In the genomic region with DNA sequence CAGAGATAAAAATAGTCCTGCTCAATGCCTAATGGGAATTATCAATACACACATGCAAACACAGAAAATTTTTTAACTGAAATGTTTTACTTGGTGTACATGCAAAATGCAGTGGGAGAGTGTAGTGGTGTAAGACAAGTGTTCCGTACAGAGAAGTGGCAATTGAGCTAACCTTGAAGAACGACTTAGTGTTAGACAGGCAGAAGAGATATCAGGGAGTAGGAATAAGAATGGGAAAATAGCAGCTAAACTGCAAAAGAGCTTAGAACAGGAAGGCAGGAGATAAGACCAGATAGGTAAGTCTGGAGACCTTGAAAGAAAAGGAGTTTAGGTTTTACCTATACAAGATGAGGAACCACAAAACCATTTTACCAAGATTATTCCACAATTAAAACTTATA, we compare ENCODE assay signal across 18 cellular contexts. TPM values are rescaled to one million over a fixed set of nuclear protein-coding genes. Genes with fewer than 3 reads are reported as not detected.
A peak's percentile ranks its signal among the peaks of the same experiment; 100 is the strongest.
DNase-seq lines count a peak whose midpoint lies in the region; ATAC-seq and TF ChIP-seq lines count a peak whose summit lies in the region.
"Had no signal": no experiment of that assay in that cellular context is flagged by ENCODE, and none has a peak within 500 bp of the region (broad histone marks: within the 10 kb centered on the region; RNA-seq: fewer than 3 reads in every experiment).

No MANE protein-coding gene starts in this region.

- no peak for TF ChIP-seq CTCF in HEK293 (tag by site-specific recombination; IDR thresholded peaks at IDR 0.05)
- no peak for TF ChIP-seq CTCF in gastrocnemius medialis (IDR thresholded peaks at IDR 0.05 in 4 of 5, conservative IDR thresholded peaks at IDR 0.05 in 1 of 5)

- peak overlapping the region; percentile 66 for H3K27ac Mint-ChIP-seq in activated naive CD8-positive, alpha-beta T cell
- H3K27ac Mint-ChIP-seq in activated naive CD8-positive, alpha-beta T cell treated with anti-CD3 and anti-CD28 coated beads for 36 hours: no peak overlapping the region

- TF ChIP-seq POLR2A in gastrocnemius medialis (IDR thresholded peaks at IDR 0.05): no peak

- H3K27ac ChIP-seq in HEK293 (ENCODE audit: extremely low read depth, low read depth, low read length) (no peak overlapping the region), gastrocnemius medialis (peak overlapping the region; percentile 58 to 99 (median 78))
- H3K27ac ChIP-seq: BLaER1 treated with 17β-estradiol and CSF1 and Interleukin-3, amounts not matched to agents 10 nM and 100 nM; HL-60; SJCRH30 had no signal

- no peaks in the 10 kb centered on the region for H3K27me3 Mint-ChIP-seq in activated naive CD8-positive, alpha-beta T cell
- H3K27me3 Mint-ChIP-seq in activated naive CD8-positive, alpha-beta T cell treated with anti-CD3 and anti-CD28 coated beads for 36 hours: no peaks in the 10 kb centered on the region
- H3K27me3 Mint-ChIP-seq: IgD-negative memory B cell had no signal

- peak overlapping the region; percentile 22 for H3K9ac ChIP-seq in adipocyte (ENCODE audit: low read length)
- H3K9ac ChIP-seq: BLaER1 treated with 17β-estradiol and CSF1 and Interleukin-3, amounts not matched to agents 10 nM and 100 nM had no signal

- POLR2A ChIA-PET in HEK293 (lab: Yijun Ruan, JAX): no interaction called here

- H3K27me3 ChIP-seq in adipocyte (replicated peaks; ENCODE audit: control insufficient read depth, insufficient read depth, low read length): no peaks in the 10 kb centered on the region
- H3K27me3 ChIP-seq in gastrocnemius medialis: no peaks in the 10 kb centered on the region
- H3K27me3 ChIP-seq: BLaER1 treated with 17β-estradiol and CSF1 and Interleukin-3, amounts not matched to agents 10 nM and 100 nM; SJCRH30 had no signal

- no peak overlapping the region for H3K4me3 Mint-ChIP-seq in activated naive CD8-positive, alpha-beta T cell
- H3K4me3 Mint-ChIP-seq in activated naive CD8-positive, alpha-beta T cell treated with anti-CD3 and anti-CD28 coated beads for 36 hours: no peak overlapping the region

- H3K4me3 ChIP-seq in HEK293 (ENCODE audit: low read depth, low read length): no peak overlapping the region
- H3K4me3 ChIP-seq in adipocyte (ENCODE audit: low read length): no peak overlapping the region
- H3K4me3 ChIP-seq in gastrocnemius medialis: no peak overlapping the region
- H3K4me3 ChIP-seq: BLaER1 treated with 17β-estradiol and CSF1 and Interleukin-3, amounts not matched to agents 10 nM and 100 nM; SJCRH30 had no signal

- H3K9me3 Mint-ChIP-seq in activated naive CD8-positive, alpha-beta T cell (ENCODE audit: low read depth): no peaks in the 10 kb centered on the region
- no peaks in the 10 kb centered on the region for H3K9me3 Mint-ChIP-seq in activated naive CD8-positive, alpha-beta T cell treated with anti-CD3 and anti-CD28 coated beads for 36 hours
- H3K9me3 Mint-ChIP-seq: IgD-negative memory B cell had no signal

- peak in 1 of 2 donors; percentile 25 for ATAC-seq in gastrocnemius medialis
- no peak for ATAC-seq in GM19463 (IDR thresholded peaks at IDR 0.05; ENCODE audit: unreplicated experiment)
- no peak for ATAC-seq in HG03469 (IDR thresholded peaks at IDR 0.05; ENCODE audit: unreplicated experiment)

- H3K4me1 Mint-ChIP-seq in activated naive CD8-positive, alpha-beta T cell (ENCODE audit: low read depth): peaks cover 81% of the 10 kb centered on the region
- H3K4me1 Mint-ChIP-seq in activated naive CD8-positive, alpha-beta T cell treated with anti-CD3 and anti-CD28 coated beads for 36 hours: peaks cover 60% of the 10 kb centered on the region

- H3K36me3 ChIP-seq in HEK293 (ENCODE audit: control insufficient read depth in 2 of 2, insufficient read depth in 1 of 2, low read length in 2 of 2) (no peaks in the 10 kb centered on the region), adipocyte (ENCODE audit: control insufficient read depth, insufficient read depth, low read length, severe bottlenecking) (no peaks in the 10 kb centered on the region), gastrocnemius medialis (no peaks in the 10 kb centered on the region)

- DNase-seq in activated naive CD8-positive, alpha-beta T cell treated with anti-CD3 and anti-CD28 coated beads for 36 hours: no peak
- DNase-seq in adipocyte (ENCODE audit: low read depth) (no peak), gastrocnemius medialis (no peak)
- DNase-seq in stimulated activated CD4-positive, alpha-beta T cell treated with anti-CD3 and anti-CD28 coated beads, Interleukin-2, amount 100 ng/mL, for 24 hours: no peak
- DNase-seq: GF-D8; H7; NCI-H187; NCI-H345; NCI-H526; NK-92 treated with Interleukin-12 subunit alpha and Interleukin-12 subunit beta, amount 100 ng/mL, for 24 hours; SJCRH30 had no signal

- intact Hi-C loops in gastrocnemius medialis (cut with DNase I; ENCODE audit: low total_unique reads): no loop called here

- CTCF ChIA-PET in HEK293 (lab: Yijun Ruan, JAX): interaction anchor here (0.7 to 1.2 kb wide), 2 partner anchors 27 to 1384 kb away, joined by 3 to 4 read pairs; no protein-coding TSS in a partner anchor

- peaks cover 2% of the 10 kb centered on the region for H3K36me3 Mint-ChIP-seq in activated naive CD8-positive, alpha-beta T cell
- peaks cover 39% of the 10 kb centered on the region for H3K36me3 Mint-ChIP-seq in activated naive CD8-positive, alpha-beta T cell treated with anti-CD3 and anti-CD28 coated beads for 36 hours

- peaks cover 34% of the 10 kb centered on the region for H3K4me1 ChIP-seq in HEK293 (ENCODE audit: control insufficient read depth, insufficient read depth, low read length)
- peaks cover 68% of the 10 kb centered on the region for H3K4me1 ChIP-seq in adipocyte (ENCODE audit: control insufficient read depth, insufficient read depth, low read length)
- H3K4me1 ChIP-seq in gastrocnemius medialis: peaks cover 68 to 79% of the 10 kb centered on the region in 2 donors

- H3K9me3 ChIP-seq in HEK293 (ENCODE audit: control insufficient read depth, insufficient read depth, low read depth, low read length): no peaks in the 10 kb centered on the region
- no peaks in the 10 kb centered on the region for H3K9me3 ChIP-seq in adipocyte (ENCODE audit: control insufficient read depth, low read length)
- no peaks in the 10 kb centered on the region for H3K9me3 ChIP-seq in gastrocnemius medialis
- H3K9me3 ChIP-seq: SJCRH30 had no signal

- in situ Hi-C loops in gastrocnemius medialis (cut with MboI; ENCODE audit: low sequenced_read_pairs in 4 of 4): no loop called here

TF ChIP-seq in HEK293, 187 proteins besides CTCF, POLR2A, EP300 and RAD21:
- TF ChIP-seq ZNF600 (tag by site-specific recombination; IDR thresholded peaks at IDR 0.05) (peak; percentile 39; the same call in 1 of the 2 replicates), ZNF776 (tag by site-specific recombination; IDR thresholded peaks at IDR 0.05; ENCODE audit: borderline replicate concordance) (no peak)

RNA-seq across cellular contexts. Expression of gene USP24, which starts 9.0 kb away (rescaled TPM):
- total RNA-seq in activated naive CD8-positive, alpha-beta T cell treated with anti-CD3 and anti-CD28 coated beads for 36 hours: 10 to 100 TPM; 44.4 to 51.2 TPM
- total RNA-seq in gastrocnemius medialis: 100 to 1,000 TPM in 1 of 4 donors, 10 to 100 TPM in 3; 77.3 to 102 (median 90.8) TPM
